In the genomic region with DNA sequence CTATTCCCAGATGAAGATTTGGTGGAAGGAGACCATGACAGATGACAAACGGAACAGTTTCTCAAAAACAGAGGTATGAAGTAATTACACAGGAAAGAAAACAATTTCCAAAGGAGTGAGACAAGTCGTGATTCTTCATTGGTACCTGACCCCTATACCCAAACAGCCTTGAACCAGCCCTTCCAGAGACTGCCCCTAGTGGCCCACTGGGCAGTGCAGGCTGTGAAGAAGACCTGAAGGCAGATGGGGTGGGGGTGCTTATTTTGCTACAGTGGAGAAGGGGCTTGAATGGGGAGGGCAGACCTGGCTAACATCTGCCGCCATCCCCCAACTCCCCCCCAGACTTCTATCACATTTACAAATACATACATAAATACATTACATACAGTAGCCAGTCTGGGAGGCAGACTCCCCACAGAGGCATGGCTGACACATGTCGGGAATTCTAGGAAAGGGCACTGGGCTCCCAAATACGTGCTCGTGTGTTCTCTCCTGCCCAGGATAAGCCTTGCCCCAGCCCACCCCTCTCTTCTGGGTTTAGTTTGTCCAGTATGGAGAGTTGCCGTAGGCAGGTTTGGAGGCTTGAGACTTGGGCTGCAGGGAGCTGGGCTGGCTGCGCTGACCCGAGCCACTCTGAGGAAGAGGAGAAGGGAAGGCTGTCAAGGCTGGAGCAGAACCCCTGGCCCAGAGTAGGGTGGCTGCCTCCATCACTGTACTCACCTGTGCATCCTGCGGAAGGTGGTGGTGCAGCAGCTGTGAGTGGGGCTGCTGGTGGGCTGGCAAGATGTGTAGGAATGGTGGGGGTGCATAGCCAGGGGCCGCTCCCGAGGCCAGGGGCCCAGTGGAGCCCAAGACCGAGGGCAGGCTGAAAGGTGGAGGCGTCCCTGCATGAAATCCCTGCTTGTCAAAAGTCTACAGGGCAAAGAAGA, we compare ENCODE assay signal across 9 cellular contexts.
DNase-seq lines count a peak whose midpoint lies in the region; ATAC-seq and TF ChIP-seq lines count a peak whose summit lies in the region.
"Had no signal": no experiment of that assay in that cellular context is flagged by ENCODE, and none has a peak within 500 bp of the region (broad histone marks: within the 10 kb centered on the region; RNA-seq: fewer than 3 reads in every experiment).

No MANE protein-coding gene starts in this region.

- intact Hi-C loops in testis (cut with DNase I; ENCODE audit: low total_unique reads): no loop called here
- intact Hi-C loops in vagina (cut with DNase I): loop anchor here (10.0 kb wide), 1 partner anchor 57 kb away; no protein-coding TSS in a partner anchor

- TF ChIP-seq POLR2A in gastroesophageal sphincter (IDR thresholded peaks at IDR 0.05) (no peak), testis (IDR thresholded peaks at IDR 0.05) (no peak), vagina (IDR thresholded peaks at IDR 0.05) (no peak)

- no peaks in the 10 kb centered on the region for H3K27me3 ChIP-seq in WERI-Rb-1 (ENCODE audit: insufficient read depth, low read depth, severe bottlenecking)
- no peaks in the 10 kb centered on the region for H3K27me3 ChIP-seq in gastroesophageal sphincter
- no peaks in the 10 kb centered on the region for H3K27me3 ChIP-seq in testis
- no peaks in the 10 kb centered on the region for H3K27me3 ChIP-seq in vagina

- DNase-seq in D341Med (ENCODE audit: low spot score) (peak; percentile 75), HCEC 1CT (peak; percentile 14), WERI-Rb-1 (peak; percentile 70), testis (no peak), vagina (ENCODE audit: extremely low spot score in 2 of 2) (no peak), HK-2 (ENCODE audit: unreplicated experiment) (no peak)

- H3K4me1 ChIP-seq in gastroesophageal sphincter: peaks cover 0 to 13% (median 6%) of the 10 kb centered on the region in 3 donors
- H3K4me1 ChIP-seq in testis: peaks cover 14% of the 10 kb centered on the region
- no peaks in the 10 kb centered on the region for H3K4me1 ChIP-seq in vagina

- TF ChIP-seq CTCF in WERI-Rb-1 (IDR thresholded peaks at IDR 0.05; ENCODE audit: low read depth, low read length) (peak; percentile 87), gastroesophageal sphincter (IDR thresholded peaks at IDR 0.05) (peak in 3 of 4 experiments; percentile 37 to 49 (median 45)), testis (IDR thresholded peaks at IDR 0.05) (peak in 2 of 3 experiments; percentile 40 to 56), vagina (IDR thresholded peaks at IDR 0.05) (peak in 1 of 3 experiments; percentile 30)

- H3K27ac ChIP-seq in WERI-Rb-1 (no peak overlapping the region), gastroesophageal sphincter (peak overlapping the region in 2 of 4 donors; percentile 10 to 18), testis (no peak overlapping the region), vagina (no peak overlapping the region)

- no peak overlapping the region for H3K4me3 ChIP-seq in WERI-Rb-1 (ENCODE audit: low read depth, low read length)
- no peak overlapping the region for H3K4me3 ChIP-seq in gastroesophageal sphincter
- no peak overlapping the region for H3K4me3 ChIP-seq in testis
- H3K4me3 ChIP-seq in vagina: no peak overlapping the region
- H3K4me3 ChIP-seq: SK-N-MC had no signal

- 70 to 79% methylated on average over 4 to 5 of the region's 14 CpGs for WGBS in gastroesophageal sphincter (ENCODE audit: low coverage in 1 of 2), 2 donors
- WGBS in testis, 2 donors: 82 to 86% methylated on average over 11 to 14 of the region's 14 CpGs

- no peak for TF ChIP-seq EP300 in gastroesophageal sphincter (IDR thresholded peaks at IDR 0.05)

- no peaks in the 10 kb centered on the region for H3K9me3 ChIP-seq in WERI-Rb-1 (ENCODE audit: severe bottlenecking)
- H3K9me3 ChIP-seq in gastroesophageal sphincter: no peaks in the 10 kb centered on the region
- no peaks in the 10 kb centered on the region for H3K9me3 ChIP-seq in testis
- H3K9me3 ChIP-seq in vagina: no peaks in the 10 kb centered on the region

- H3K36me3 ChIP-seq in WERI-Rb-1 (peaks cover 98% of the 10 kb centered on the region), gastroesophageal sphincter (peaks cover 0 to 96% of the 10 kb centered on the region in 2 donors), testis (ENCODE audit: low read depth, missing control alignments) (no peaks in the 10 kb centered on the region), vagina (peaks cover 2 to 64% of the 10 kb centered on the region in 2 donors)

- ATAC-seq in gastroesophageal sphincter (no peak), GM21786 (IDR thresholded peaks at IDR 0.05; ENCODE audit: unreplicated experiment) (no peak)

Comparison
In these comparisons a context has a peak if more than half of its experiments do, and no peak if none do; other contexts are left out.
1. DNase-seq: peak in D341Med (single experiment), HCEC 1CT (single experiment) and WERI-Rb-1 (single experiment); none in testis (single experiment), vagina (0 of 2) and HK-2 (single experiment).